Comparison of ENCODE assay signal across 10 cellular contexts in genomic region chr13:99655351-99656091, GRCh38. TPM values are rescaled to one million over a fixed set of nuclear protein-coding genes. Genes with fewer than 3 reads are reported as not detected.
DNase-seq lines count a peak whose midpoint lies in the region; ATAC-seq, FAIRE-seq and TF ChIP-seq lines count a peak whose summit lies in the region.
"Had no signal": no experiment of that assay in that cellular context is flagged by ENCODE, and none has a peak within 500 bp of the region (broad histone marks: within the 10 kb centered on the region; RNA-seq: fewer than 3 reads in every experiment).

No MANE protein-coding gene starts in this region.

- no peak overlapping the region for H3K4me3 ChIP-seq in keratinocyte (ENCODE audit: control insufficient read depth in 2 of 3, extremely low read depth in 1 of 3, insufficient read depth in 2 of 3, low read depth in 1 of 3, low read length in 3 of 3)
- H3K4me3 ChIP-seq: BLaER1 treated with 17β-estradiol and CSF1 and Interleukin-3, amounts not matched to agents 10 nM and 100 nM; vagina had no signal

- intact Hi-C loops in Right ventricle myocardium inferior (cut with DNase I): loop anchor here (1.0 to 5.0 kb wide), 5 partner anchors 261 to 1472 kb away; no protein-coding TSS in a partner anchor

- H3K9ac ChIP-seq in keratinocyte (ENCODE audit: control insufficient read depth, extremely low read depth, insufficient read depth, low read length): peak overlapping the region; percentile 28
- H3K9ac ChIP-seq: BLaER1 treated with 17β-estradiol and CSF1 and Interleukin-3, amounts not matched to agents 10 nM and 100 nM had no signal

- no peak for ATAC-seq in GM18511 (IDR thresholded peaks at IDR 0.05; ENCODE audit: unreplicated experiment)
- no peak for ATAC-seq in Right ventricle myocardium inferior
- no peak for ATAC-seq in HG03039 (IDR thresholded peaks at IDR 0.05; ENCODE audit: unreplicated experiment)

- peaks cover 6% of the 10 kb centered on the region for H3K4me1 ChIP-seq in keratinocyte (ENCODE audit: control insufficient read depth, extremely low read depth, insufficient read depth, low read length)

- no peaks in the 10 kb centered on the region for H3K36me3 ChIP-seq in keratinocyte (ENCODE audit: control insufficient read depth in 2 of 2, extremely low read depth in 1 of 2, insufficient read depth in 2 of 2, low read length in 2 of 2)
- H3K36me3 ChIP-seq: BLaER1 treated with 17β-estradiol and CSF1 and Interleukin-3, amounts not matched to agents 10 nM and 100 nM; vagina had no signal

- H2AFZ ChIP-seq in keratinocyte (ENCODE audit: control insufficient read depth, low read length): no peak overlapping the region

- POLR2A ChIA-PET in HEK293T (lab: Yijun Ruan, JAX): no interaction called here

- peak overlapping the region; percentile 44 for H3K27ac ChIP-seq in keratinocyte (ENCODE audit: control insufficient read depth, insufficient read depth, low read length)
- H3K27ac ChIP-seq: BLaER1 treated with 17β-estradiol and CSF1 and Interleukin-3, amounts not matched to agents 10 nM and 100 nM; vagina had no signal

- H3K9me1 ChIP-seq in keratinocyte (ENCODE audit: control insufficient read depth, extremely low read depth, insufficient read depth, low read length): no peaks in the 10 kb centered on the region

- CTCF ChIA-PET in HEK293T (lab: Yijun Ruan, JAX): interaction anchor here (0.6 to 1.8 kb wide), 5 partner anchors 15 to 386 kb away, joined by 3 to 7 read pairs (median 3); no protein-coding TSS in a partner anchor

- no peaks in the 10 kb centered on the region for H3K9me3 ChIP-seq in keratinocyte (ENCODE audit: control insufficient read depth, low read depth, low read length)
- H3K9me3 ChIP-seq: BLaER1 treated with 17β-estradiol and CSF1 and Interleukin-3, amounts not matched to agents 10 nM and 100 nM; vagina had no signal

- peak overlapping the region; percentile 33 for H3K4me2 ChIP-seq in keratinocyte (ENCODE audit: control insufficient read depth, extremely low read depth, insufficient read depth, low read depth, low read length)

- dilution Hi-C loops in keratinocyte (cut with MboI; ENCODE audit: extremely low pct_ligation_motif_present, low sequenced_read_pairs): no loop called here

- H3K27me3 ChIP-seq in keratinocyte (ENCODE audit: control insufficient read depth, extremely low read depth, insufficient read depth, low read length): no peaks in the 10 kb centered on the region
- H3K27me3 ChIP-seq: vagina had no signal

- FAIRE-seq in keratinocyte (lab: Jason Lieb, UNC): no peak

- H4K20me1 ChIP-seq in keratinocyte (ENCODE audit: control insufficient read depth, extremely low read depth, insufficient read depth, low read length): no peaks in the 10 kb centered on the region

- no peak for TF ChIP-seq CTCF in keratinocyte (optimal IDR thresholded peaks at IDR 0.05 in 1 of 3, IDR thresholded peaks at IDR 0.05 in 1 of 3, conservative IDR thresholded peaks at IDR 0.05 in 1 of 3; ENCODE audit: extremely low read depth in 1 of 3, insufficient read depth in 2 of 3, low read length in 3 of 3)

- H3K79me2 ChIP-seq in keratinocyte (ENCODE audit: control insufficient read depth, insufficient read depth, low read length): no peaks in the 10 kb centered on the region

- peak; percentile 37 for DNase-seq in activated naive CD4-positive, alpha-beta T cell treated with Interleukin-2 at 50 U/mL for 16 hours
- no peak for DNase-seq in activated naive CD4-positive, alpha-beta T cell (lab: John Stamatoyannopoulos, UW)
- DNase-seq in activated CD8-positive, alpha-beta memory T cell treated with anti-CD3 and anti-CD28 coated beads, Interleukin-2, amount 50 U/mL, for 4 hours: peak; percentile 23
- DNase-seq in keratinocyte (ENCODE audit: low read depth, low spot score) (peak; percentile 68), HEK293T (ENCODE audit: extremely low spot score) (no peak), Right ventricle myocardium inferior (ENCODE audit: missing footprints) (no peak)

TF ChIP-seq in HEK293T, 16 proteins besides CTCF, POLR2A, EP300 and RAD21:
- TF ChIP-seq ARNT (IDR thresholded peaks at IDR 0.05) (no peak), PKNOX1 (IDR thresholded peaks at IDR 0.05) (no peak), SP1 (IDR thresholded peaks at IDR 0.05) (no peak), FOXK2 (IDR thresholded peaks at IDR 0.05) (no peak), HDGF (IDR thresholded peaks at IDR 0.05; ENCODE audit: borderline replicate concordance) (no peak), SUZ12 (IDR thresholded peaks at IDR 0.05) (no peak), LEF1 (IDR thresholded peaks at IDR 0.05; ENCODE audit: borderline replicate concordance) (no peak), TARDBP (IDR thresholded peaks at IDR 0.05) (no peak), ELF4 (IDR thresholded peaks at IDR 0.05) (no peak)

RNA-seq across cellular contexts. Expression of gene CLYBL, which starts 49.0 kb away (rescaled TPM):
- 2.4 to 4.0 TPM (median 3.9 TPM) in 3 replicates for polyA plus RNA-seq in keratinocyte
- polyA plus RNA-seq in keratinocyte (2011; ENCODE audit: low read depth): 5.7 TPM
- polyA plus RNA-seq in keratinocyte (2011; cell fraction: cytosol; rRNA removed): 3.1 and 4.5 TPM in 2 replicates
- polyA plus RNA-seq in keratinocyte (2011; cell fraction: nucleus; rRNA removed): 4.0 and 4.9 TPM in 2 replicates
- 2.0 and 5.3 TPM in 2 replicates for polyA plus RNA-seq in keratinocyte (2012; ENCODE audit: low replicate concordance)
- 0.98 to 2.0 TPM (median 2.0 TPM) in 3 replicates for polyA minus RNA-seq in keratinocyte
- 1.7 TPM for polyA minus RNA-seq in keratinocyte (2011; cell fraction: cytosol; rRNA and poly(A)+ RNA removed)
- polyA minus RNA-seq in keratinocyte (2011; cell fraction: nucleus; rRNA and poly(A)+ RNA removed): 0.93 and 1.1 TPM in 2 replicates
- total RNA-seq in Right ventricle myocardium inferior: 24.6 TPM

Comparison
In these comparisons a context has a peak if more than half of its experiments do, and no peak if none do; other contexts are left out.
1. DNase-seq: peak in activated naive CD4-positive, alpha-beta T cell treated with Interleukin-2 at 50 U/mL for 16 hours (single experiment), activated CD8-positive, alpha-beta memory T cell treated with anti-CD3 and anti-CD28 coated beads, Interleukin-2, amount 50 U/mL, for 4 hours (single experiment) and keratinocyte (single experiment); none in activated naive CD4-positive, alpha-beta T cell (0 of 4), HEK293T (single experiment) and Right ventricle myocardium inferior (single experiment).